14 cellular contexts compared by ENCODE assay signal in genomic region chr14:64928239-64929002, GRCh38. TPM values are rescaled to one million over a fixed set of nuclear protein-coding genes. Genes with fewer than 3 reads are reported as not detected.
DNase-seq lines count a peak whose midpoint lies in the region; ATAC-seq, FAIRE-seq and TF ChIP-seq lines count a peak whose summit lies in the region.
"Had no signal": no experiment of that assay in that cellular context is flagged by ENCODE, and none has a peak within 500 bp of the region (broad histone marks: within the 10 kb centered on the region; RNA-seq: fewer than 3 reads in every experiment).

No MANE protein-coding gene starts in this region.

- FAIRE-seq in astrocyte (lab: Jason Lieb, UNC), result peak; percentile 45

- H4K20me1 ChIP-seq in DND-41 (ENCODE audit: insufficient read depth, low read length), result no peaks in the 10 kb centered on the region; the same call in 1 of the 2 replicates
- H4K20me1 ChIP-seq in astrocyte (ENCODE audit: insufficient read depth, low read length), result peaks cover 12% of the 10 kb centered on the region

- H3K27me3 Mint-ChIP-seq in astrocyte (ENCODE audit: low read depth, unreplicated experiment), result no peaks in the 10 kb centered on the region

- H3K9me3 ChIP-seq in DND-41 (ENCODE audit: insufficient read depth, low read length, severe bottlenecking) (no peaks in the 10 kb centered on the region), astrocyte (ENCODE audit: insufficient read depth, low read depth, low read length) (no peaks in the 10 kb centered on the region)

- H3K27me3 ChIP-seq in DND-41 (ENCODE audit: insufficient read depth, low read length, poor library complexity), result no peaks in the 10 kb centered on the region
- H3K27me3 ChIP-seq in astrocyte (ENCODE audit: insufficient read depth, low read length), result no peaks in the 10 kb centered on the region

- H2AFZ ChIP-seq in DND-41 (ENCODE audit: low read depth, low read length) (peak overlapping the region; percentile 32), astrocyte (ENCODE audit: low read depth, low read length) (no peak overlapping the region)

- peak overlapping the region; percentile 42 for H3K9ac ChIP-seq in DND-41 (ENCODE audit: low read depth, low read length)
- H3K9ac ChIP-seq in astrocyte (ENCODE audit: low read length), result no peak overlapping the region

- in situ Hi-C loops in G401 (cut with HindIII; ENCODE audit: low sequenced_read_pairs), result no loop called here

- H3K36me3 ChIP-seq in DND-41 (ENCODE audit: insufficient read depth, low read length) (peaks cover 81% of the 10 kb centered on the region), astrocyte (ENCODE audit: insufficient read depth, low read length) (peaks cover 39% of the 10 kb centered on the region)

- no peak overlapping the region for H3K4me3 Mint-ChIP-seq in astrocyte (ENCODE audit: unreplicated experiment)

- TF ChIP-seq CTCF in DND-41 (IDR thresholded peaks at IDR 0.05; ENCODE audit: borderline replicate concordance, extremely low read depth, low read length, poor library complexity, severe bottlenecking) (no peak), astrocyte (IDR thresholded peaks at IDR 0.05; ENCODE audit: insufficient read depth, low read depth, low read length) (no peak)

- peak; percentile 91 for ATAC-seq in DND-41 (ENCODE audit: insufficient read depth, low read depth)
- peak; percentile 96 for ATAC-seq in GM19438 (IDR thresholded peaks at IDR 0.05; ENCODE audit: low read depth, unreplicated experiment)
- ATAC-seq in HG03045 (IDR thresholded peaks at IDR 0.05; ENCODE audit: unreplicated experiment), result peak; percentile 65

- H3K4me2 ChIP-seq in DND-41 (ENCODE audit: insufficient read depth, low read length), result peak overlapping the region; percentile 48
- no peak overlapping the region for H3K4me2 ChIP-seq in astrocyte (ENCODE audit: low read length)
- H3K4me2 ChIP-seq: smooth muscle cell had no signal

- H3K36me3 Mint-ChIP-seq in astrocyte (ENCODE audit: low read depth, unreplicated experiment), result peaks cover 2% of the 10 kb centered on the region

- H3K4me3 ChIP-seq in DND-41 (ENCODE audit: low read depth in 1 of 2, low read length in 2 of 2) (peak overlapping the region in 1 of 2 experiments; percentile 26; a peak in 2 of 4 replicates), astrocyte (ENCODE audit: insufficient read depth, low read depth, low read length) (no peak overlapping the region)
- H3K4me3 ChIP-seq: smooth muscle cell had no signal

- H3K79me2 ChIP-seq in DND-41 (ENCODE audit: insufficient read depth, low read length), result peaks cover 56% of the 10 kb centered on the region
- no peaks in the 10 kb centered on the region for H3K79me2 ChIP-seq in astrocyte (ENCODE audit: insufficient read depth, low read length)

- H3K27ac Mint-ChIP-seq in astrocyte (ENCODE audit: unreplicated experiment), result no peak overlapping the region

- DNase-seq in DND-41 (peak; percentile 20), astrocyte (ENCODE audit: low read depth) (no peak), mucosa of gallbladder (ENCODE audit: low spot score) (no peak), cortex of kidney (lab: John Stamatoyannopoulos, UW) (no peak), G401 (ENCODE audit: low spot score) (no peak)
- no peak for DNase-seq in stimulated activated CD8-positive, alpha-beta memory T cell treated with anti-CD3 and anti-CD28 coated beads, Interleukin-4, amount 100 ng/mL, for 48 hours
- DNase-seq: activated CD4-positive, alpha-beta T cell treated with anti-CD3 and anti-CD28 coated beads, Interleukin-2, amount 50 U/mL, for 1 hour; mesendoderm; stimulated activated naive CD4-positive, alpha-beta T cell treated with Interleukin-2 at 50 U/mL for 16 hours had no signal

- H3K4me1 Mint-ChIP-seq in astrocyte (ENCODE audit: low read depth, unreplicated experiment), result peaks cover 8% of the 10 kb centered on the region

- H3K4me1 ChIP-seq in DND-41 (ENCODE audit: insufficient read depth, low read length) (peaks cover 44% of the 10 kb centered on the region), astrocyte (ENCODE audit: insufficient read depth, low read length) (no peaks in the 10 kb centered on the region)

- peak overlapping the region; percentile 85 for H3K27ac ChIP-seq in DND-41 (ENCODE audit: low read length)
- H3K27ac ChIP-seq in astrocyte (ENCODE audit: low read depth, low read length), result no peak overlapping the region

- no peaks in the 10 kb centered on the region for H3K9me3 Mint-ChIP-seq in astrocyte (ENCODE audit: unreplicated experiment)

RNA-seq across cellular contexts. Expression of gene GPX2, which starts 14.1 kb away (rescaled TPM):
- total RNA-seq in astrocyte (not detected in 2 replicates), mucosa of gallbladder (617 TPM)
- total RNA-seq in G401 (2014; rRNA removed; shearing (Covaris generic)), result not detected in 2 replicates
- total RNA-seq: glomerular endothelial cell, RPMI7951 had no signal

RNA-seq across cellular contexts. Expression of gene CHURC1, which starts 14.2 kb away (rescaled TPM):
- total RNA-seq in astrocyte, result 45.3 and 48.1 TPM in 2 replicates
- 58.7 TPM for total RNA-seq in mucosa of gallbladder
- total RNA-seq in G401 (2014; rRNA removed; shearing (Covaris generic)), result 51.0 and 64.1 TPM in 2 replicates

RNA-seq across cellular contexts. Expression of gene RAB15, which starts 43.7 kb away (rescaled TPM):
- total RNA-seq in astrocyte (32.1 and 36.3 TPM in 2 replicates), mucosa of gallbladder (16.5 TPM)
- total RNA-seq in G401 (2014; rRNA removed; shearing (Covaris generic)), result 15.8 and 26.2 TPM in 2 replicates

RNA-seq across cellular contexts. Expression of gene SPTB, which starts 48.7 kb away (rescaled TPM):
- 0.32 and 0.43 TPM in 2 replicates for total RNA-seq in astrocyte
- total RNA-seq in mucosa of gallbladder, result 3.1 TPM
- not detected in 2 replicates for total RNA-seq in G401 (2014; rRNA removed; shearing (Covaris generic))

RNA-seq across cellular contexts. Expression of gene FNTB, which starts 58.3 kb away (rescaled TPM):
- 19.9 and 20.0 TPM in 2 replicates for total RNA-seq in astrocyte
- total RNA-seq in mucosa of gallbladder, result 16.7 TPM
- 8.0 and 8.7 TPM in 2 replicates for total RNA-seq in G401 (2014; rRNA removed; shearing (Covaris generic))

Comparison
In these comparisons a context has a peak if more than half of its experiments do, and no peak if none do; other contexts are left out.
1. RNA of gene GPX2, which starts 14.1 kb away (total RNA-seq): 617 TPM in mucosa of gallbladder (single experiment); not detected in astrocyte and not detected in G401; every median in the first group is over 100 times any median in the second.
2. Peak in every context shown above with its lines, with median percentiles within 50 percentile points of each other: ATAC-seq.